Comparison of ENCODE assay signal across 11 cellular contexts in the genomic region with DNA sequence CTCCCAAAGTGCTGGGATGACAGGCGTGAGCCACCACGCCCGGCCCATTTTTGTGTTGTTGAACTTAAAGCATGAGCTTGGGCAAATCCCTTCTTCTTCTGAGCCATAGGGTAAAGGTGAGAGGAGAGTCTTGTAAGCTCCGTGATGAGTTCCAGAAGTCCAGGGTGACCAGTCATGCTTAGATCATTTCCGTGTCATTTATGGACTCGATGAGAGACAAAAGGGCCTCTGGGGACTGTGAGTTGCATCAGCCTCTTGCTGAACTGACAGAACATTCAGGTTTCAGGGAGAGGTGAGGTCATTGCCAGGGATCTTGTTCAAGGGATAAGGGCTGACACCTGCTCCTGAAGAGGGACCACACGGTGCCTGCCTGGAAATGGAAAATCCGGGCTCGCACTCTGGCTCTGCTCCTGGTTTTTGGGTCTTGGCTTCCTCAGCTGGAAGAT. TPM values are rescaled to one million over a fixed set of nuclear protein-coding genes. Genes with fewer than 3 reads are reported as not detected.
DNase-seq lines count a peak whose midpoint lies in the region; ATAC-seq and TF ChIP-seq lines count a peak whose summit lies in the region.
"Had no signal": no experiment of that assay in that cellular context is flagged by ENCODE, and none has a peak within 500 bp of the region (broad histone marks: within the 10 kb centered on the region; RNA-seq: fewer than 3 reads in every experiment).

No MANE protein-coding gene starts in this region.

- H3K27me3 ChIP-seq in NT2/D1 (ENCODE audit: insufficient read depth, insufficient read length), result no peaks in the 10 kb centered on the region
- H3K27me3 ChIP-seq in skeletal muscle satellite cell (ENCODE audit: control insufficient read depth, insufficient read depth, low read length), result no peaks in the 10 kb centered on the region

- no peak overlapping the region for H3K4me3 ChIP-seq in NT2/D1 (ENCODE audit: insufficient read length, low read depth)
- H3K4me3 ChIP-seq in skeletal muscle satellite cell (ENCODE audit: low read length), result no peak overlapping the region
- no peak overlapping the region for H3K4me3 ChIP-seq in coronary artery

- TF ChIP-seq CTCF in GM13976 (IDR thresholded peaks at IDR 0.05; ENCODE audit: borderline replicate concordance, control extremely low read depth, extremely low read depth, insufficient read depth, missing control alignments) (no peak), coronary artery (IDR thresholded peaks at IDR 0.05) (no peak)

- H3K9me3 ChIP-seq in NT2/D1 (ENCODE audit: insufficient read depth, low read length), result peaks cover 25% of the 10 kb centered on the region
- H3K9me3 ChIP-seq in skeletal muscle satellite cell (replicated peaks; ENCODE audit: low read length), result peaks cover 6% of the 10 kb centered on the region

- H3K9ac ChIP-seq in NT2/D1 (ENCODE audit: insufficient read length, low read depth) (peak overlapping the region; percentile 1), skeletal muscle satellite cell (ENCODE audit: low read depth, low read length) (peak overlapping the region; percentile 49)

- in situ Hi-C loops in GM13976 (cut with MboI; ENCODE audit: low sequenced_read_pairs, unreplicated experiment), result no loop called here

- H3K36me3 ChIP-seq in NT2/D1 (ENCODE audit: insufficient read depth, insufficient read length, low read length) (no peaks in the 10 kb centered on the region), skeletal muscle satellite cell (ENCODE audit: insufficient read depth, low read length) (no peaks in the 10 kb centered on the region)

- H3K4me1 ChIP-seq in NT2/D1 (ENCODE audit: insufficient read depth, insufficient read length) (peaks cover 13% of the 10 kb centered on the region), skeletal muscle satellite cell (ENCODE audit: control insufficient read depth, insufficient read depth, low read length) (peaks cover 58% of the 10 kb centered on the region)

- DNase-seq in GM13976 (ENCODE audit: low spot score) (peak; percentile 66), NT2/D1 (ENCODE audit: low read depth, low spot score) (no peak), coronary artery (ENCODE audit: low spot score) (no peak), OCI-M1 (lab: John Stamatoyannopoulos, UW) (no peak)
- no peak for DNase-seq in activated CD8-positive, alpha-beta memory T cell treated with anti-CD3 and anti-CD28 coated beads for 24 hours
- DNase-seq: activated CD4-positive, alpha-beta T cell treated with anti-CD3 and anti-CD28 coated beads, Interleukin-2, amount 50 U/mL, for 48 hours; KBM-7; retina had no signal

- peak overlapping the region; percentile 12 for H3K4me2 ChIP-seq in skeletal muscle satellite cell (ENCODE audit: low read length)

- no peak overlapping the region for H3K27ac ChIP-seq in coronary artery

- peak; percentile 84 for ATAC-seq in esophagus mucosa
- ATAC-seq in HG03135 (IDR thresholded peaks at IDR 0.05; ENCODE audit: unreplicated experiment), result no peak

RNA-seq across cellular contexts. Expression of gene GADD45B, which starts 53.6 kb away (rescaled TPM):
- 26.3 TPM for total RNA-seq in esophagus mucosa
- total RNA-seq in skeletal muscle satellite cell (2012; rRNA removed), result 47.4 and 61.6 TPM in 2 replicates
